Comparison of ENCODE assay signal across 8 cellular contexts in genomic region chr16:11949527-11949926, GRCh38. TPM values are rescaled to one million over a fixed set of nuclear protein-coding genes. Genes with fewer than 3 reads are reported as not detected.
DNase-seq lines count a peak whose midpoint lies in the region; ATAC-seq, FAIRE-seq and TF ChIP-seq lines count a peak whose summit lies in the region.

No MANE protein-coding gene starts in this region.

- H3K4me1 ChIP-seq in IMR-90 (ENCODE audit: control insufficient read depth, insufficient read depth, low read length): peaks cover 6% of the 10 kb centered on the region

- no peak overlapping the region for H2BK5ac ChIP-seq in IMR-90 (ENCODE audit: low read depth, low read length, poor library complexity, severe bottlenecking)

- H3K4me3 Mint-ChIP-seq in activated T-helper 1 cell treated with anti-CD3 and anti-CD28 coated beads, Interleukin-12 subunit alpha, Interleukin-12 subunit beta, Interleukin-2, Interleukin-4 antibody, amounts not matched to agents 30 ng/mL and 10 ng/mL and 1 ng/mL, durations not matched to agents 14 hours and 24 hours and 36 hours: no peak overlapping the region

- H3K4ac ChIP-seq in IMR-90 (ENCODE audit: low read depth, low read length): peak overlapping the region; percentile 39; the same call in 1 of the 2 replicates

- H3K4me3 ChIP-seq in IMR-90 (ENCODE audit: insufficient read depth, low read depth, low read length): no peak overlapping the region

- H3K14ac ChIP-seq in IMR-90 (replicated peaks; ENCODE audit: low read depth, low read length): no peak overlapping the region

- peak; percentile 57 for TF ChIP-seq CTCF in IMR-90 (conservative IDR thresholded peaks at IDR 0.05; ENCODE audit: low read depth, low read length)

- no peak for TF ChIP-seq POLR2A in GM12891 (IDR thresholded peaks at IDR 0.05; ENCODE audit: low read depth, low read length)
- TF ChIP-seq POLR2A in IMR-90 (IDR thresholded peaks at IDR 0.05; ENCODE audit: low read depth, low read length): no peak

- H3K18ac ChIP-seq in IMR-90 (ENCODE audit: low read depth, low read length): no peak overlapping the region

- DNase-seq in AML-193 (lab: John Stamatoyannopoulos, UW) (peak; percentile 32 to 45), GM12891 (ENCODE audit: insufficient read length, low spot score) (peak; percentile 53), IMR-90 (peak; percentile 47), OCI-M1 (lab: John Stamatoyannopoulos, UW) (peak; percentile 75), dermis blood vessel endothelial cell (peak; percentile 57), lung microvascular endothelial cell (ENCODE audit: low read depth in 2 of 2) (peak; percentile 51 to 60)
- DNase-seq in activated T-helper 1 cell treated with anti-CD3 and anti-CD28 coated beads, Interleukin-12 subunit alpha, Interleukin-12 subunit beta, Interleukin-2, Interleukin-4 antibody, amounts not matched to agents 30 ng/mL and 10 ng/mL and 1 ng/mL, durations not matched to agents 14 hours and 24 hours and 36 hours (ENCODE audit: low spot score): no peak
- DNase-seq in activated effector memory CD4-positive, alpha-beta T cell treated with Interleukin-2 at 50 U/mL for 16 hours: no peak

- H3K9me3 Mint-ChIP-seq in activated T-helper 1 cell treated with anti-CD3 and anti-CD28 coated beads, Interleukin-12 subunit alpha, Interleukin-12 subunit beta, Interleukin-2, Interleukin-4 antibody, amounts not matched to agents 30 ng/mL and 10 ng/mL and 1 ng/mL, durations not matched to agents 14 hours and 24 hours and 36 hours: no peaks in the 10 kb centered on the region

- peak; percentile 84 for FAIRE-seq in GM12891 (lab: Jason Lieb, UNC)

- no peaks in the 10 kb centered on the region for H3K27me3 ChIP-seq in IMR-90 (ENCODE audit: control insufficient read depth, insufficient read depth, low read length)

- no peaks in the 10 kb centered on the region for H4K20me1 ChIP-seq in IMR-90 (ENCODE audit: insufficient read depth, low read length)

- POLR2A ChIA-PET in IMR-90 (lab: Charles Lee; ENCODE audit: unreplicated experiment): no interaction called here

- no TSS peak for BruUV-seq in IMR-90 (replicated peaks; lab: Mats Ljungman, UMichigan)

- no peaks in the 10 kb centered on the region for H3K27me3 Mint-ChIP-seq in activated T-helper 1 cell treated with anti-CD3 and anti-CD28 coated beads, Interleukin-12 subunit alpha, Interleukin-12 subunit beta, Interleukin-2, Interleukin-4 antibody, amounts not matched to agents 30 ng/mL and 10 ng/mL and 1 ng/mL, durations not matched to agents 14 hours and 24 hours and 36 hours (ENCODE audit: insufficient read depth)

- dilution Hi-C loops in IMR-90 (cut with HindIII; ENCODE audit: low sequenced_read_pairs, unreplicated experiment): no loop called here

- CTCF ChIA-PET in IMR-90 (lab: Yijun Ruan, JAX): interaction anchor here (0.5 to 1.9 kb wide), 6 partner anchors 34 to 515 kb away, joined by 3 to 15 read pairs (median 4); no protein-coding TSS in a partner anchor

- no peak overlapping the region for H3K27ac Mint-ChIP-seq in activated T-helper 1 cell treated with anti-CD3 and anti-CD28 coated beads, Interleukin-12 subunit alpha, Interleukin-12 subunit beta, Interleukin-2, Interleukin-4 antibody, amounts not matched to agents 30 ng/mL and 10 ng/mL and 1 ng/mL, durations not matched to agents 14 hours and 24 hours and 36 hours

- no CpG with 5 or more reads among the region's 4 CpGs for WGBS in IMR-90 (ENCODE audit: extremely low coverage in 2 of 2, insufficient read length in 1 of 2), 2 experiments

- no peak overlapping the region for H3K56ac ChIP-seq in IMR-90 (ENCODE audit: extremely low read depth, insufficient read depth, low read length)

- H3K79me1 ChIP-seq in IMR-90 (ENCODE audit: low read depth in 1 of 2, low read length in 2 of 2): no peaks in the 10 kb centered on the region

- ATAC-seq in IMR-90 (ENCODE audit: low read depth): peak; percentile 83

- intact Hi-C loops in IMR-90 (cut with micrococcal nuclease): loop anchor here (1.0 kb wide), 1 partner anchor 119 kb away; no protein-coding TSS in a partner anchor
- intact Hi-C loops in activated T-helper 1 cell treated with anti-CD3 and anti-CD28 coated beads, Interleukin-12 subunit alpha, Interleukin-12 subunit beta, Interleukin-2, Interleukin-4 antibody, amounts not matched to agents 30 ng/mL and 10 ng/mL and 1 ng/mL, durations not matched to agents 14 hours and 24 hours and 36 hours (cut with micrococcal nuclease): no loop called here

- no peaks in the 10 kb centered on the region for H3K36me3 Mint-ChIP-seq in activated T-helper 1 cell treated with anti-CD3 and anti-CD28 coated beads, Interleukin-12 subunit alpha, Interleukin-12 subunit beta, Interleukin-2, Interleukin-4 antibody, amounts not matched to agents 30 ng/mL and 10 ng/mL and 1 ng/mL, durations not matched to agents 14 hours and 24 hours and 36 hours (ENCODE audit: low read depth)

- no peak overlapping the region for H4K91ac ChIP-seq in IMR-90 (ENCODE audit: insufficient read depth, low read depth, low read length)

- H3K4me2 ChIP-seq in IMR-90 (ENCODE audit: low read depth, low read length): no peak overlapping the region

- H2BK20ac ChIP-seq in IMR-90 (ENCODE audit: low read depth, low read length): no peak overlapping the region

- TF ChIP-seq RAD21 in IMR-90 (IDR thresholded peaks at IDR 0.05; ENCODE audit: low read length): peak; percentile 68

- H2BK15ac ChIP-seq in IMR-90 (ENCODE audit: low read depth, low read length): no peak overlapping the region

- H3K9ac ChIP-seq in IMR-90 (ENCODE audit: low read depth, low read length): no peak overlapping the region

- no peak overlapping the region for H4K8ac ChIP-seq in IMR-90 (ENCODE audit: low read depth in 2 of 2, low read length in 2 of 2)

- H3K27ac ChIP-seq in IMR-90 (ENCODE audit: insufficient read depth, low read length): no peak overlapping the region

- peak overlapping the region; percentile 76 for H2AFZ ChIP-seq in IMR-90 (replicated peaks; ENCODE audit: low read length, poor library complexity)

- peaks cover 7% of the 10 kb centered on the region for H3K9me1 ChIP-seq in IMR-90 (ENCODE audit: insufficient read depth, low read length)

- H3K9me3 ChIP-seq in IMR-90 (ENCODE audit: control insufficient read depth, insufficient read depth, low read length): no peaks in the 10 kb centered on the region

- no peak overlapping the region for H3K23ac ChIP-seq in IMR-90 (ENCODE audit: low read depth, low read length)

- H2AK5ac ChIP-seq in IMR-90 (ENCODE audit: low read depth, low read length): peak overlapping the region; percentile 38; the same call in 1 of the 2 replicates

- no peaks in the 10 kb centered on the region for H3K36me3 ChIP-seq in IMR-90 (ENCODE audit: control insufficient read depth, insufficient read depth, low read length)

- in situ Hi-C loops in IMR-90 (cut with MboI; ENCODE audit: low sequenced_read_pairs): no loop called here

- no peaks in the 10 kb centered on the region for H3K4me1 Mint-ChIP-seq in activated T-helper 1 cell treated with anti-CD3 and anti-CD28 coated beads, Interleukin-12 subunit alpha, Interleukin-12 subunit beta, Interleukin-2, Interleukin-4 antibody, amounts not matched to agents 30 ng/mL and 10 ng/mL and 1 ng/mL, durations not matched to agents 14 hours and 24 hours and 36 hours (ENCODE audit: low read depth)

- peak overlapping the region; percentile 55 for H2BK120ac ChIP-seq in IMR-90 (ENCODE audit: low read depth, low read length)

- H2AK9ac ChIP-seq in IMR-90 (replicated peaks; ENCODE audit: low read depth, low read length, poor library complexity): peak overlapping the region; percentile 51

- H4K5ac ChIP-seq in IMR-90 (ENCODE audit: low read depth, low read length): no peak overlapping the region

RNA-seq across cellular contexts. Expression of gene NPIPB2, which starts 7.7 kb away (rescaled TPM):
- polyA plus RNA-seq in GM12891 (2012; ENCODE audit: low read depth, missing spikeins): 8.8 TPM
- 1.4 and 2.2 TPM in 2 replicates for total RNA-seq in IMR-90 (2012; rRNA removed)
- polyA plus RNA-seq in IMR-90 (2012; rRNA removed): 7.7 and 13.4 TPM in 2 replicates
- 0.05 and 2.4 TPM in 2 replicates for polyA plus RNA-seq in IMR-90 (2012; cell fraction: cytosol; rRNA removed)
- 15.8 and 57.1 TPM in 2 replicates for polyA plus RNA-seq in IMR-90 (2012; cell fraction: nucleus; rRNA removed; ENCODE audit: low replicate concordance)
- 1.0 and 3.6 TPM in 2 replicates for total RNA-seq in dermis blood vessel endothelial cell
- total RNA-seq in lung microvascular endothelial cell: 0.44 and 1.8 TPM in 2 replicates
- 15.0 and 18.8 TPM in 2 replicates for total RNA-seq in activated T-helper 1 cell treated with anti-CD3 and anti-CD28 coated beads, Interleukin-12 subunit alpha, Interleukin-12 subunit beta, Interleukin-2, Interleukin-4 antibody, amounts not matched to agents 30 ng/mL and 10 ng/mL and 1 ng/mL, durations not matched to agents 14 hours and 24 hours and 36 hours

RNA-seq across cellular contexts. Expression of gene TNFRSF17, which starts 15.5 kb away (rescaled TPM):
- polyA plus RNA-seq in GM12891 (2012; ENCODE audit: low read depth, missing spikeins): 107 TPM
- not detected in 2 replicates for total RNA-seq in IMR-90 (2012; rRNA removed)
- polyA plus RNA-seq in IMR-90 (2012; rRNA removed): not detected in 2 replicates
- polyA plus RNA-seq in IMR-90 (2012; cell fraction: cytosol; rRNA removed): not detected in 2 replicates
- polyA plus RNA-seq in IMR-90 (2012; cell fraction: nucleus; rRNA removed; ENCODE audit: low replicate concordance): not detected in 2 replicates
- total RNA-seq in dermis blood vessel endothelial cell: not detected in 2 replicates
- not detected in 2 replicates for total RNA-seq in lung microvascular endothelial cell
- not detected in 2 replicates for total RNA-seq in activated T-helper 1 cell treated with anti-CD3 and anti-CD28 coated beads, Interleukin-12 subunit alpha, Interleukin-12 subunit beta, Interleukin-2, Interleukin-4 antibody, amounts not matched to agents 30 ng/mL and 10 ng/mL and 1 ng/mL, durations not matched to agents 14 hours and 24 hours and 36 hours

RNA-seq across cellular contexts. Expression of gene SNX29, which starts 27.0 kb away (rescaled TPM):
- 19.0 TPM for polyA plus RNA-seq in GM12891 (2012; ENCODE audit: low read depth, missing spikeins)
- total RNA-seq in IMR-90 (2012; rRNA removed) (14.7 and 21.3 TPM in 2 replicates), dermis blood vessel endothelial cell (16.5 and 18.5 TPM in 2 replicates), lung microvascular endothelial cell (6.8 and 7.5 TPM in 2 replicates)
- polyA plus RNA-seq in IMR-90 (2012; rRNA removed): 5.0 TPM in 2 replicates
- 3.6 and 4.0 TPM in 2 replicates for polyA plus RNA-seq in IMR-90 (2012; cell fraction: cytosol; rRNA removed)
- 3.2 and 5.4 TPM in 2 replicates for polyA plus RNA-seq in IMR-90 (2012; cell fraction: nucleus; rRNA removed; ENCODE audit: low replicate concordance)
- 9.8 and 15.0 TPM in 2 replicates for total RNA-seq in activated T-helper 1 cell treated with anti-CD3 and anti-CD28 coated beads, Interleukin-12 subunit alpha, Interleukin-12 subunit beta, Interleukin-2, Interleukin-4 antibody, amounts not matched to agents 30 ng/mL and 10 ng/mL and 1 ng/mL, durations not matched to agents 14 hours and 24 hours and 36 hours

RNA-seq across cellular contexts. Expression of gene GSPT1, which starts 33.8 kb away (rescaled TPM):
- 67.9 TPM for polyA plus RNA-seq in GM12891 (2012; ENCODE audit: low read depth, missing spikeins)
- 84.8 and 121 TPM in 2 replicates for total RNA-seq in IMR-90 (2012; rRNA removed)
- 68.8 and 76.3 TPM in 2 replicates for polyA plus RNA-seq in IMR-90 (2012; rRNA removed)
- 7.5 and 16.8 TPM in 2 replicates for polyA plus RNA-seq in IMR-90 (2012; cell fraction: cytosol; rRNA removed)
- polyA plus RNA-seq in IMR-90 (2012; cell fraction: nucleus; rRNA removed; ENCODE audit: low replicate concordance): 6.0 and 42.6 TPM in 2 replicates
- 70.8 and 143 TPM in 2 replicates for total RNA-seq in dermis blood vessel endothelial cell
- total RNA-seq in lung microvascular endothelial cell: 32.1 and 34.0 TPM in 2 replicates
- total RNA-seq in activated T-helper 1 cell treated with anti-CD3 and anti-CD28 coated beads, Interleukin-12 subunit alpha, Interleukin-12 subunit beta, Interleukin-2, Interleukin-4 antibody, amounts not matched to agents 30 ng/mL and 10 ng/mL and 1 ng/mL, durations not matched to agents 14 hours and 24 hours and 36 hours: 207 and 214 TPM in 2 replicates

Comparison
In these comparisons a context has a peak if more than half of its experiments do, and no peak if none do; other contexts are left out.
1. DNase-seq: peak in AML-193 (2 of 2), GM12891 (single experiment), IMR-90 (single experiment), OCI-M1 (single experiment), dermis blood vessel endothelial cell (single experiment) and lung microvascular endothelial cell (2 of 2); none in activated T-helper 1 cell treated with anti-CD3 and anti-CD28 coated beads, Interleukin-12 subunit alpha, Interleukin-12 subunit beta, Interleukin-2, Interleukin-4 antibody, amounts not matched to agents 30 ng/mL and 10 ng/mL and 1 ng/mL, durations not matched to agents 14 hours and 24 hours and 36 hours (single experiment) and activated effector memory CD4-positive, alpha-beta T cell treated with Interleukin-2 at 50 U/mL for 16 hours (single experiment).